In genomic region chr1:223887724-223888428, GRCh38 we compare ENCODE assay signal across 9 cellular contexts. TPM values are rescaled to one million over a fixed set of nuclear protein-coding genes. Genes with fewer than 3 reads are reported as not detected.
DNase-seq lines count a peak whose midpoint lies in the region; ATAC-seq, FAIRE-seq and TF ChIP-seq lines count a peak whose summit lies in the region.
"Had no signal": no experiment of that assay in that cellular context is flagged by ENCODE, and none has a peak within 500 bp of the region (broad histone marks: within the 10 kb centered on the region; RNA-seq: fewer than 3 reads in every experiment).

No MANE protein-coding gene starts in this region.

- H3K27me3 Mint-ChIP-seq in chondrocyte (ENCODE audit: low read depth) = no peaks in the 10 kb centered on the region
- no peaks in the 10 kb centered on the region for H3K27me3 Mint-ChIP-seq in naive thymus-derived CD8-positive, alpha-beta T cell
- H3K27me3 Mint-ChIP-seq: activated B cell treated with CpG ODN at 0.5 μM for 24 hours had no signal

- no peak for ATAC-seq in naive thymus-derived CD8-positive, alpha-beta T cell
- ATAC-seq in GM21390 (IDR thresholded peaks at IDR 0.05; ENCODE audit: unreplicated experiment) = no peak

- no peaks in the 10 kb centered on the region for H3K9me3 Mint-ChIP-seq in chondrocyte (ENCODE audit: low read depth)
- H3K9me3 Mint-ChIP-seq in naive thymus-derived CD8-positive, alpha-beta T cell = no peaks in the 10 kb centered on the region
- H3K9me3 Mint-ChIP-seq: activated B cell treated with CpG ODN at 0.5 μM for 24 hours had no signal

- FAIRE-seq in GM19239 (lab: Jason Lieb, UNC) = no peak

- H3K4me1 Mint-ChIP-seq in chondrocyte (ENCODE audit: low read depth) = peaks cover 16% of the 10 kb centered on the region
- H3K4me1 Mint-ChIP-seq in naive thymus-derived CD8-positive, alpha-beta T cell = no peaks in the 10 kb centered on the region
- H3K4me1 Mint-ChIP-seq: activated B cell treated with CpG ODN at 0.5 μM for 24 hours had no signal

- no peak for TF ChIP-seq CTCF in chondrocyte (IDR thresholded peaks at IDR 0.05)

- H3K27ac Mint-ChIP-seq in chondrocyte (ENCODE audit: unreplicated experiment) = peak overlapping the region; percentile 95
- no peak overlapping the region for H3K27ac Mint-ChIP-seq in naive thymus-derived CD8-positive, alpha-beta T cell
- H3K27ac Mint-ChIP-seq: activated B cell treated with CpG ODN at 0.5 μM for 24 hours had no signal

- H3K4me3 Mint-ChIP-seq in chondrocyte (ENCODE audit: unreplicated experiment) = peak overlapping the region; percentile 67
- H3K4me3 Mint-ChIP-seq in naive thymus-derived CD8-positive, alpha-beta T cell = no peak overlapping the region
- H3K4me3 Mint-ChIP-seq: activated B cell treated with CpG ODN at 0.5 μM for 24 hours had no signal

- DNase-seq in COLO668 (lab: John Stamatoyannopoulos, UW; ENCODE audit: unreplicated experiment) (peak; percentile 76), M059J (ENCODE audit: low read depth) (peak; percentile 100), chondrocyte (ENCODE audit: low spot score) (no peak), myocyte (ENCODE audit: low read depth) (peak; percentile 95), occipital lobe (lab: John Stamatoyannopoulos, UW) (no peak), GM19239 (ENCODE audit: insufficient read length, low spot score) (no peak)
- DNase-seq in naive thymus-derived CD8-positive, alpha-beta T cell = no peak
- DNase-seq: activated B cell treated with CpG ODN at 0.5 μM for 24 hours had no signal

- H3K36me3 Mint-ChIP-seq in chondrocyte (ENCODE audit: low read depth) = no peaks in the 10 kb centered on the region
- no peaks in the 10 kb centered on the region for H3K36me3 Mint-ChIP-seq in naive thymus-derived CD8-positive, alpha-beta T cell

- POLR2A ChIA-PET in naive thymus-derived CD8-positive, alpha-beta T cell (lab: Charles Lee) = no interaction called here

RNA-seq across cellular contexts. Expression of gene TP53BP2, which starts 42.1 kb away (rescaled TPM):
- total RNA-seq in M059J (2014; rRNA removed; shearing (Covaris generic)) = 40.6 and 73.3 TPM in 2 replicates
- 41.3 to 47.4 TPM (median 42.6 TPM) in 3 replicates for total RNA-seq in chondrocyte
- total RNA-seq in myocyte = 44.4 and 54.3 TPM in 2 replicates
- 13.6 TPM for polyA plus RNA-seq in myocyte (2012)
- total RNA-seq in occipital lobe = 36.3 TPM
- 10 to 100 TPM; 35.9 to 46.2 TPM for total RNA-seq in naive thymus-derived CD8-positive, alpha-beta T cell
- 10 to 100 TPM in 1 of 3 donors, 1 to 10 TPM in 2; 7.4 to 10.8 (median 9.3) TPM for polyA plus RNA-seq in naive thymus-derived CD8-positive, alpha-beta T cell

Comparison
In these comparisons a context has a peak if more than half of its experiments do, and no peak if none do; other contexts are left out.
1. DNase-seq: peak in COLO668 (single experiment), M059J (single experiment) and myocyte (single experiment); none in chondrocyte (single experiment), occipital lobe (single experiment), naive thymus-derived CD8-positive, alpha-beta T cell (0 of 10) and GM19239 (single experiment).